ENCODE assay signal across 18 cellular contexts in the genomic region with DNA sequence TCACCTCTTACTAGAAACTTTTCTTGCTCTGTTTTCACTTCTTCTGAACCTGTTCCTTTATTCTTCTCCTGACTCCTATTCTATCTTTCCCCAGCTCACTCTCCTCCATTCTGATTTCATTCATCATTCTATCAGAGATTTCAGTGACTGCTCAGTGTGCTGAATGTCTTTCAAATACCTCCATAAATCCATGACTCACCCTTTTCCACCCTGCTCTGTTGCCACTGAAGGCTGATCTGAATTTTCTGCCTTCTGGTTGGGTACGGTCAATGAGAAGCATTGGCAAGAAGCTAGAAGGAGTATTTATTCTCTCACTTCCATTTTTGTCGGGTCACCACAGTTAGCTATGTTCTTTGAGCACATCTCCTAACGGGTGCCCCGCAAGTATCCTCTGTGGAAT.
DNase-seq lines count a peak whose midpoint lies in the region; ATAC-seq and TF ChIP-seq lines count a peak whose summit lies in the region.
"Had no signal": no experiment of that assay in that cellular context is flagged by ENCODE, and none has a peak within 500 bp of the region (broad histone marks: within the 10 kb centered on the region; RNA-seq: fewer than 3 reads in every experiment).

No MANE protein-coding gene starts in this region.

- no peaks in the 10 kb centered on the region for H3K4me1 ChIP-seq in effector memory CD4-positive, alpha-beta T cell (ENCODE audit: control insufficient read depth, insufficient read depth, low read length, poor library complexity, severe bottlenecking)
- no peaks in the 10 kb centered on the region for H3K4me1 ChIP-seq in body of pancreas

- DNase-seq in EH (ENCODE audit: low read depth), result peak; percentile 36
- peak; percentile 15 for DNase-seq in NCI-H226
- peak; percentile 29 for DNase-seq in epithelial cell of esophagus (ENCODE audit: low read depth)
- DNase-seq in nephron progenitor cell, result no peak
- no peak for DNase-seq in effector memory CD4-positive, alpha-beta T cell
- no peak for DNase-seq in body of pancreas
- DNase-seq in left colon, result no peak
- DNase-seq: C1 segment of cervical spinal cord, DND-41, NCI-H1092, NCI-H2081 treated with DMSO at 0.1 percent for 48 hours, NCI-H2227 treated with DMSO at 0.1 percent for 48 hours, NCI-H524 treated with DMSO at 0.1 percent for 48 hours had no signal

- H3K36me3 Mint-ChIP-seq in nephron progenitor cell (ENCODE audit: low read depth), result no peaks in the 10 kb centered on the region

- intact Hi-C loops in body of pancreas (cut with DNase I) (no loop called here), left colon (cut with DNase I, micrococcal nuclease) (no loop called here)

- peaks cover 6% of the 10 kb centered on the region for H3K9me3 Mint-ChIP-seq in nephron progenitor cell

- H3K4me3 ChIP-seq in epithelial cell of esophagus (ENCODE audit: low read length) (no peak overlapping the region), body of pancreas (no peak overlapping the region)
- no peak overlapping the region for H3K4me3 ChIP-seq in effector memory CD4-positive, alpha-beta T cell (ENCODE audit: insufficient read depth, low read depth, low read length, poor library complexity, severe bottlenecking)

- peak overlapping the region; percentile 34 for H3K27ac Mint-ChIP-seq in nephron progenitor cell

- peaks cover 11% of the 10 kb centered on the region for H3K27me3 Mint-ChIP-seq in nephron progenitor cell (ENCODE audit: low read depth, poor library complexity)

- no peaks in the 10 kb centered on the region for H3K9me3 ChIP-seq in effector memory CD4-positive, alpha-beta T cell (ENCODE audit: control insufficient read depth, low read length)
- no peaks in the 10 kb centered on the region for H3K9me3 ChIP-seq in body of pancreas

- H3K4me3 Mint-ChIP-seq in nephron progenitor cell, result no peak overlapping the region

- H3K27me3 ChIP-seq in effector memory CD4-positive, alpha-beta T cell (replicated peaks; ENCODE audit: control insufficient read depth, insufficient read depth, low read length, poor library complexity, severe bottlenecking), result no peaks in the 10 kb centered on the region
- no peaks in the 10 kb centered on the region for H3K27me3 ChIP-seq in body of pancreas

- TF ChIP-seq CTCF in epithelial cell of esophagus (IDR thresholded peaks at IDR 0.05; ENCODE audit: insufficient read depth, low read depth, low read length, missing control alignments) (no peak), nephron progenitor cell (IDR thresholded peaks at IDR 0.05) (no peak), body of pancreas (IDR thresholded peaks at IDR 0.05) (no peak)

- H3K27ac ChIP-seq in effector memory CD4-positive, alpha-beta T cell (ENCODE audit: insufficient read depth, low read length, poor library complexity, severe bottlenecking), result no peak overlapping the region
- H3K27ac ChIP-seq in body of pancreas, result no peak overlapping the region
- H3K27ac ChIP-seq: KMS-11 had no signal

- ATAC-seq in body of pancreas (no peak), left colon (no peak), HG03097 (IDR thresholded peaks at IDR 0.05; ENCODE audit: low FRiP score, unreplicated experiment) (no peak)
- ATAC-seq: HCT116, Panc1, Right ventricle myocardium inferior had no signal

- WGBS in body of pancreas, 2 donors, result 79 to 87% methylated on average over 4 of the region's 4 CpGs

- TF ChIP-seq POLR2A in body of pancreas (IDR thresholded peaks at IDR 0.05), result no peak

- peaks cover 12% of the 10 kb centered on the region for H3K4me1 Mint-ChIP-seq in nephron progenitor cell

- no peaks in the 10 kb centered on the region for H3K36me3 ChIP-seq in effector memory CD4-positive, alpha-beta T cell (ENCODE audit: control insufficient read depth, insufficient read depth, low read length)
- no peaks in the 10 kb centered on the region for H3K36me3 ChIP-seq in body of pancreas (replicated peaks in 1 of 2; ENCODE audit: insufficient read depth in 1 of 2, low read depth in 2 of 2)

Comparison
In these comparisons a context has a peak if more than half of its experiments do, and no peak if none do; other contexts are left out.
1. DNase-seq: peak in EH (single experiment), NCI-H226 (single experiment) and epithelial cell of esophagus (single experiment); none in nephron progenitor cell (single experiment), effector memory CD4-positive, alpha-beta T cell (0 of 3), body of pancreas (0 of 4) and left colon (0 of 2).